Comparison of ENCODE assay signal across 22 cellular contexts in genomic region chr15:71705151-71705550, GRCh38.
DNase-seq lines count a peak whose midpoint lies in the region; ATAC-seq and TF ChIP-seq lines count a peak whose summit lies in the region.
"Had no signal": no experiment of that assay in that cellular context is flagged by ENCODE, and none has a peak within 500 bp of the region (broad histone marks: within the 10 kb centered on the region; RNA-seq: fewer than 3 reads in every experiment).

No MANE protein-coding gene starts in this region.

- no peak overlapping the region for H4K8ac ChIP-seq in H9 (replicated peaks; ENCODE audit: insufficient read length, low read depth, low read length)

- no peak overlapping the region for H2BK15ac ChIP-seq in H9 (ENCODE audit: low read depth, low read length)

- H3K4me3 Mint-ChIP-seq in H9: no peak overlapping the region
- H3K4me3 Mint-ChIP-seq: activated B cell treated with CpG ODN at 0.5 μM for 24 hours; T-helper 1 cell treated with Interleukin-12 subunit alpha and Interleukin-12 subunit beta and Interleukin-4 antibody, amounts not matched to agents 30 μg/mL and 1 μg/mL, for 36 hours had no signal

- H2BK5ac ChIP-seq in H9 (ENCODE audit: insufficient read length, low read length): no peak overlapping the region

- H3K36me3 ChIP-seq in vagina (no peaks in the 10 kb centered on the region), upper lobe of left lung (no peaks in the 10 kb centered on the region)
- H3K36me3 ChIP-seq: BLaER1 treated with 17β-estradiol and CSF1 and Interleukin-3, amounts not matched to agents 10 nM and 100 nM; heart right ventricle; thoracic aorta had no signal

- H3T11ph ChIP-seq in H9 (ENCODE audit: low read length): no peak overlapping the region

- peaks cover 7 to 12% of the 10 kb centered on the region in 2 experiments for H3K4me1 Mint-ChIP-seq in H9
- H3K4me1 Mint-ChIP-seq: activated B cell treated with CpG ODN at 0.5 μM for 24 hours had no signal

- no peak overlapping the region for H4K5ac ChIP-seq in H9 (ENCODE audit: insufficient read length, low read depth, low read length)

- no peaks in the 10 kb centered on the region for H3K27me3 Mint-ChIP-seq in H9 (ENCODE audit: low read depth)

- no peak overlapping the region for H3K18ac ChIP-seq in H9 (ENCODE audit: insufficient read length, low read depth, low read length)

- H3K4me1 ChIP-seq in H9 (ENCODE audit: insufficient read depth, low read length): peaks cover 6% of the 10 kb centered on the region; the same call in 1 of the 2 replicates
- peaks cover 48% of the 10 kb centered on the region for H3K4me1 ChIP-seq in vagina
- peaks cover 0 to 15% (median 11%) of the 10 kb centered on the region in 4 donors for H3K4me1 ChIP-seq in upper lobe of left lung

- no peak overlapping the region for H4K91ac ChIP-seq in H9 (ENCODE audit: insufficient read length, low read depth, low read length)

- H2BK20ac ChIP-seq in H9 (ENCODE audit: low read depth, low read length, poor library complexity, severe bottlenecking): no peak overlapping the region

- H3K9ac ChIP-seq in H9 (ENCODE audit: extremely low read depth, insufficient read length, low read length): no peak overlapping the region
- H3K9ac ChIP-seq: BLaER1 treated with 17β-estradiol and CSF1 and Interleukin-3, amounts not matched to agents 10 nM and 100 nM had no signal

- peak; percentile 33 for DNase-seq in H9
- peak; percentile 8 for DNase-seq in SW480 (ENCODE audit: low spot score)
- peak; percentile 41 to 66 for DNase-seq in foreskin fibroblast
- peak in 1 of 2 donors; percentile 64 for DNase-seq in vagina (ENCODE audit: extremely low spot score in 2 of 2)
- no peak for DNase-seq in cerebellar nuclear complex (lab: John Stamatoyannopoulos, UW)
- DNase-seq in upper lobe of left lung: no peak
- DNase-seq: activated B cell treated with CpG ODN at 0.5 μM for 24 hours; activated CD8-positive, alpha-beta memory T cell treated with anti-CD3 and anti-CD28 coated beads for 24 hours; amygdala; cortex of kidney; DMS 273 treated with DMSO at 0.1 percent for 48 hours; heart right ventricle; KBM-7; NCI-H1105 treated with DMSO at 0.1 percent for 48 hours; NCI-H2171; RPMI8226; stimulated activated CD4-positive, alpha-beta T cell treated with anti-CD3 and anti-CD28 coated beads, Interleukin-4, amount 100 ng/mL, for 4 hours had no signal

- H3K14ac ChIP-seq in H9 (ENCODE audit: insufficient read depth, low read length): no peak overlapping the region

- no peak overlapping the region for H3K27ac Mint-ChIP-seq in H9
- H3K27ac Mint-ChIP-seq: activated B cell treated with CpG ODN at 0.5 μM for 24 hours; T-helper 1 cell treated with Interleukin-12 subunit alpha and Interleukin-12 subunit beta and Interleukin-4 antibody, amounts not matched to agents 30 μg/mL and 1 μg/mL, for 36 hours had no signal

- TF ChIP-seq CTCF in H9 (conservative IDR thresholded peaks at IDR 0.05) (no peak), foreskin fibroblast (IDR thresholded peaks at IDR 0.05; ENCODE audit: low read depth, low read length) (no peak), vagina (IDR thresholded peaks at IDR 0.05) (no peak), upper lobe of left lung (IDR thresholded peaks at IDR 0.05) (no peak)

- TF ChIP-seq EP300 in upper lobe of left lung (IDR thresholded peaks at IDR 0.05): no peak

- H3K56ac ChIP-seq in H9 (ENCODE audit: insufficient read length, low read depth, low read length): no peak overlapping the region

- H2BK120ac ChIP-seq in H9 (ENCODE audit: low read depth, low read length, poor library complexity, severe bottlenecking): no peak overlapping the region

- H3K36me3 Mint-ChIP-seq in H9 (ENCODE audit: insufficient read depth in 1 of 3, low read depth in 3 of 3): peaks cover 0 to 2% (median 0%) of the 10 kb centered on the region in 3 experiments; a peak in 1 of 7 replicates

- no peak overlapping the region for H3K4me3 ChIP-seq in foreskin fibroblast (ENCODE audit: low read depth in 1 of 2, low read length in 2 of 2)
- no peak overlapping the region for H3K4me3 ChIP-seq in vagina
- no peak overlapping the region for H3K4me3 ChIP-seq in upper lobe of left lung
- H3K4me3 ChIP-seq: BLaER1 treated with 17β-estradiol and CSF1 and Interleukin-3, amounts not matched to agents 10 nM and 100 nM; heart right ventricle; thoracic aorta had no signal

- H3K4ac ChIP-seq in H9 (ENCODE audit: low read depth, low read length): no peak overlapping the region

- no peak for TF ChIP-seq POLR2A in vagina (IDR thresholded peaks at IDR 0.05)
- TF ChIP-seq POLR2A in upper lobe of left lung (IDR thresholded peaks at IDR 0.05): no peak

- H3K9me3 Mint-ChIP-seq in H9: no peaks in the 10 kb centered on the region
- H3K9me3 Mint-ChIP-seq: activated B cell treated with CpG ODN at 0.5 μM for 24 hours; T-helper 1 cell treated with Interleukin-12 subunit alpha and Interleukin-12 subunit beta and Interleukin-4 antibody, amounts not matched to agents 30 μg/mL and 1 μg/mL, for 36 hours had no signal

- H3K79me1 ChIP-seq in H9 (ENCODE audit: insufficient read depth, low read depth, low read length, poor library complexity, severe bottlenecking): no peaks in the 10 kb centered on the region

- WGBS in H9 (ENCODE audit: extremely low coverage, insufficient read length, low lambda C conversion rate): no CpG with 5 or more reads among the region's 6 CpGs
- WGBS in upper lobe of left lung, 2 donors: 87 to 92% methylated on average over 6 of the region's 6 CpGs

- no peaks in the 10 kb centered on the region for H3K23me2 ChIP-seq in H9 (ENCODE audit: insufficient read length, low read depth, low read length, poor library complexity, severe bottlenecking)

- H4K20me1 ChIP-seq in H9 (ENCODE audit: control insufficient read depth, insufficient read depth, insufficient read length): no peaks in the 10 kb centered on the region
- H4K20me1 ChIP-seq: BLaER1 treated with 17β-estradiol and CSF1 and Interleukin-3, amounts not matched to agents 10 nM and 100 nM had no signal

- no peaks in the 10 kb centered on the region for H3K9me3 ChIP-seq in H9 (ENCODE audit: control insufficient read depth, low read depth, low read length)
- no peaks in the 10 kb centered on the region for H3K9me3 ChIP-seq in vagina
- H3K9me3 ChIP-seq in upper lobe of left lung: no peaks in the 10 kb centered on the region
- H3K9me3 ChIP-seq: BLaER1 treated with 17β-estradiol and CSF1 and Interleukin-3, amounts not matched to agents 10 nM and 100 nM; heart right ventricle; thoracic aorta had no signal

- intact Hi-C loops in vagina (cut with DNase I): no loop called here

- H3K27me3 ChIP-seq in H9 (ENCODE audit: insufficient read depth, low read length) (no peaks in the 10 kb centered on the region), vagina (no peaks in the 10 kb centered on the region), upper lobe of left lung (no peaks in the 10 kb centered on the region)
- H3K27me3 ChIP-seq: BLaER1 treated with 17β-estradiol and CSF1 and Interleukin-3, amounts not matched to agents 10 nM and 100 nM; heart right ventricle had no signal

- no peaks in the 10 kb centered on the region for H3K79me2 ChIP-seq in H9 (ENCODE audit: insufficient read depth, low read length)

- no peak overlapping the region for H2BK12ac ChIP-seq in H9 (ENCODE audit: insufficient read length, low read depth, low read length)

- H3K27ac ChIP-seq in H9 (ENCODE audit: insufficient read length, low read depth, low read length) (no peak overlapping the region), vagina (peak overlapping the region; percentile 19), upper lobe of left lung (no peak overlapping the region)
- H3K27ac ChIP-seq: BLaER1 treated with 17β-estradiol and CSF1 and Interleukin-3, amounts not matched to agents 10 nM and 100 nM; epithelial cell of prostate; thoracic aorta had no signal

- H2AK5ac ChIP-seq in H9 (ENCODE audit: insufficient read length, low read length): no peak overlapping the region

- no peak overlapping the region for H3K23ac ChIP-seq in H9 (ENCODE audit: insufficient read length, low read depth, low read length)

- no peak overlapping the region for H3K4me2 ChIP-seq in H9 (ENCODE audit: insufficient read depth, insufficient read length, low read length)
- H3K4me2 ChIP-seq: BLaER1 treated with 17β-estradiol and CSF1 and Interleukin-3, amounts not matched to agents 10 nM and 100 nM had no signal

- no peak overlapping the region for H2AFZ ChIP-seq in H9 (ENCODE audit: low read length)

- ATAC-seq in upper lobe of left lung (ENCODE audit: low FRiP score in 2 of 2): no peak
- no peak for ATAC-seq in GM21447 (IDR thresholded peaks at IDR 0.05; ENCODE audit: unreplicated experiment)
- ATAC-seq: heart right ventricle had no signal

Comparison
In these comparisons a context has a peak if more than half of its experiments do, and no peak if none do; other contexts are left out.
1. DNase-seq: peak in H9 (single experiment), SW480 (single experiment) and foreskin fibroblast (2 of 2); none in cerebellar nuclear complex (0 of 2) and upper lobe of left lung (0 of 2).